In the genomic region with DNA sequence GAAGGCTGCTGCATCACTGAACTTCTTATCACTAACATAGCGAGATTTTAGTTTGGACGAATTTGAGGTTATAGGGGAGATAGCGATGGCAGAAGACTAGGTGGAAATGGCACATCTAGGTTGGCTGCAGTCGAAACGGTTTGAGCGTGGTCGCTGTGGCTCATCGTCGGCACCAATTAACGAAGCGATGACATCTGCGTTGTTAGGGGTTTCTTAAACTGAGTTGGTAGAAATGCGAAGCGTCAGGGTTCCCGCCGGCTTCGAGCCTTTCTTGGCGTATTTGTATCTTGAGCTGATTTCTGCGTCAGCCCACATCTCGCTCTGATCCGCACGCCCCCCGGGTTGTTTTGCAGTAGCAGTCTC, we compare ENCODE assay signal across 8 cellular contexts. TPM values are rescaled to one million over a fixed set of nuclear protein-coding genes. Genes with fewer than 3 reads are reported as not detected.
DNase-seq lines count a peak whose midpoint lies in the region; ATAC-seq lines count a peak whose summit lies in the region.

No MANE protein-coding gene starts in this region.

- no peaks in the 10 kb centered on the region for H3K27me3 ChIP-seq in ectodermal cell (ENCODE audit: control insufficient read depth, insufficient read depth, low read length, poor library complexity, severe bottlenecking)
- no peaks in the 10 kb centered on the region for H3K27me3 ChIP-seq in mucosa of stomach (ENCODE audit: control insufficient read depth, insufficient read depth, low read length)

- peaks cover 12% of the 10 kb centered on the region for H3K4me1 ChIP-seq in ectodermal cell (ENCODE audit: control insufficient read depth, insufficient read depth, low read length)
- no peaks in the 10 kb centered on the region for H3K4me1 ChIP-seq in mucosa of stomach (ENCODE audit: control insufficient read depth, insufficient read depth, low read length)

- H3K4me3 Mint-ChIP-seq in IgD-negative memory B cell, result peak overlapping the region; percentile 99 to 100 (median 100)

- H3K9ac ChIP-seq in mucosa of stomach (ENCODE audit: low read length), result peak overlapping the region; percentile 82

- ATAC-seq in GM21528 (IDR thresholded peaks at IDR 0.05; ENCODE audit: low FRiP score, unreplicated experiment), result peak; percentile 24

- H3K9me3 ChIP-seq in ectodermal cell (ENCODE audit: control insufficient read depth, low read length), result no peaks in the 10 kb centered on the region
- no peaks in the 10 kb centered on the region for H3K9me3 ChIP-seq in mucosa of stomach (ENCODE audit: control insufficient read depth, low read length)

- peak overlapping the region; percentile 93 to 97 (median 96) for H3K27ac Mint-ChIP-seq in IgD-negative memory B cell

- no peaks in the 10 kb centered on the region for H3K36me3 ChIP-seq in ectodermal cell (ENCODE audit: control insufficient read depth, insufficient read depth, low read length)
- no peaks in the 10 kb centered on the region for H3K36me3 ChIP-seq in mucosa of stomach (ENCODE audit: control insufficient read depth, insufficient read depth, low read length)

- DNase-seq in Daoy (ENCODE audit: low read depth), result peak; percentile 65
- peak; percentile 31 for DNase-seq in activated CD4-positive, alpha-beta T cell treated with anti-CD3 and anti-CD28 coated beads for 1 hour
- DNase-seq in stimulated activated CD8-positive, alpha-beta memory T cell treated with anti-CD3 and anti-CD28 coated beads, Interleukin-4, amount 100 ng/mL, for 48 hours, result peak; percentile 70
- no peak for DNase-seq in foreskin melanocyte

- 1% methylated on average over 23 of the region's 23 CpGs for WGBS in ectodermal cell, 2 experiments

- peaks cover 2% of the 10 kb centered on the region for H3K36me3 Mint-ChIP-seq in IgD-negative memory B cell

- H3K9me3 Mint-ChIP-seq in IgD-negative memory B cell, result peaks cover 0 to 1% (median 0%) of the 10 kb centered on the region in 3 donors

- H3K4me1 Mint-ChIP-seq in IgD-negative memory B cell, result peaks cover 26 to 48% (median 38%) of the 10 kb centered on the region in 3 donors

- H3K4me3 ChIP-seq in ectodermal cell (ENCODE audit: insufficient read depth, low read depth, low read length), result peak overlapping the region; percentile 87
- peak overlapping the region; percentile 75 for H3K4me3 ChIP-seq in mucosa of stomach (ENCODE audit: low read length)

- H3K27me3 Mint-ChIP-seq in IgD-negative memory B cell, result no peaks in the 10 kb centered on the region

- peak overlapping the region; percentile 92 for H3K27ac ChIP-seq in ectodermal cell (ENCODE audit: insufficient read depth, low read depth, low read length, poor library complexity, severe bottlenecking)

RNA-seq across cellular contexts. Expression of gene LNP1, which starts 0.3 kb away (rescaled TPM):
- 7.1 and 8.3 TPM in 2 replicates for total RNA-seq in Daoy (2014; rRNA removed; shearing (Covaris generic))
- 0.88 TPM for polyA plus RNA-seq in IgD-negative memory B cell
- 13.4 TPM for polyA plus RNA-seq in ectodermal cell (2013, experiment 1 of 4)
- polyA plus RNA-seq in ectodermal cell (2013, experiment 2 of 4), result 11.6 TPM
- polyA plus RNA-seq in ectodermal cell (2013, experiment 3 of 4), result 11.9 TPM
- polyA plus RNA-seq in ectodermal cell (2013, experiment 4 of 4), result 11.4 TPM

RNA-seq across cellular contexts. Expression of gene TOMM70, which starts 0.8 kb away (rescaled TPM):
- 103 and 107 TPM in 2 replicates for total RNA-seq in Daoy (2014; rRNA removed; shearing (Covaris generic))
- 14.0 TPM for polyA plus RNA-seq in IgD-negative memory B cell
- polyA plus RNA-seq in ectodermal cell (2013, experiment 1 of 4), result 43.1 TPM
- 42.9 TPM for polyA plus RNA-seq in ectodermal cell (2013, experiment 2 of 4)
- 33.8 TPM for polyA plus RNA-seq in ectodermal cell (2013, experiment 3 of 4)
- polyA plus RNA-seq in ectodermal cell (2013, experiment 4 of 4), result 36.4 TPM
